Comparison of ENCODE assay signal across 1 cellular context in genomic region chr13:111047326-111047725, GRCh38.
TF ChIP-seq lines count a peak whose summit lies in the region.

No MANE protein-coding gene starts in this region.

TF ChIP-seq in IMR-90, 13 proteins besides CTCF, POLR2A, EP300 and RAD21:
- no peak for TF ChIP-seq ELK1 (IDR thresholded peaks at IDR 0.05; ENCODE audit: borderline replicate concordance, low read depth, low read length)
- TF ChIP-seq CEBPB (IDR thresholded peaks at IDR 0.05; ENCODE audit: low read depth, low read length), result no peak
- TF ChIP-seq RFX5 (IDR thresholded peaks at IDR 0.05; ENCODE audit: low read depth, low read length), result no peak
- no peak for TF ChIP-seq FOS (IDR thresholded peaks at IDR 0.05; ENCODE audit: low read depth, low read length)
